14 cellular contexts compared by ENCODE assay signal in genomic region chrX:42754129-42754528, GRCh38. TPM values are rescaled to one million over a fixed set of nuclear protein-coding genes. Genes with fewer than 3 reads are reported as not detected.
DNase-seq lines count a peak whose midpoint lies in the region; ATAC-seq and TF ChIP-seq lines count a peak whose summit lies in the region.
"Had no signal": no experiment of that assay in that cellular context is flagged by ENCODE, and none has a peak within 500 bp of the region (broad histone marks: within the 10 kb centered on the region; RNA-seq: fewer than 3 reads in every experiment).

No MANE protein-coding gene starts in this region.

- POLR2A ChIA-PET in WTC11 (lab: Charles Lee): no interaction called here

- DNase-seq in HuH-7 (ENCODE audit: low spot score) (peak; percentile 12), hepatocyte (ENCODE audit: low spot score) (peak; percentile 46), nephron progenitor cell (no peak), WTC11 (ENCODE audit: low spot score) (no peak)
- DNase-seq: CD8-positive, alpha-beta memory T cell; HCEC 1CT; HFFc6 had no signal

- H3K27me3 ChIP-seq in hepatocyte: no peaks in the 10 kb centered on the region

- no peak overlapping the region for H3K4me3 ChIP-seq in hepatocyte
- H3K4me3 ChIP-seq: A549, BLaER1 had no signal

- no peaks in the 10 kb centered on the region for H3K9me2 ChIP-seq in hepatocyte (replicated peaks; ENCODE audit: insufficient read depth)

- H3K79me2 ChIP-seq in hepatocyte: no peaks in the 10 kb centered on the region

- H3K27ac Mint-ChIP-seq in nephron progenitor cell (peak overlapping the region; percentile 91), WTC11 (no peak overlapping the region)
- H3K27ac Mint-ChIP-seq: HFFc6 had no signal

- no peaks in the 10 kb centered on the region for H3K9me3 ChIP-seq in hepatocyte (ENCODE audit: low read depth)
- H3K9me3 ChIP-seq: A549, BLaER1 had no signal

- ATAC-seq in GM21825 (IDR thresholded peaks at IDR 0.05; ENCODE audit: unreplicated experiment): no peak
- no peak for ATAC-seq in WTC11
- ATAC-seq in GM21723 (IDR thresholded peaks at IDR 0.05; ENCODE audit: unreplicated experiment): no peak
- ATAC-seq: A549 had no signal

- no peaks in the 10 kb centered on the region for H3K36me3 ChIP-seq in hepatocyte (replicated peaks; ENCODE audit: insufficient read depth, low read depth)
- H3K36me3 ChIP-seq: BLaER1 had no signal

- H3K36me3 Mint-ChIP-seq in nephron progenitor cell (ENCODE audit: low read depth): peaks cover 20% of the 10 kb centered on the region
- peaks cover 10% of the 10 kb centered on the region; the same call in 1 of the 2 replicates for H3K36me3 Mint-ChIP-seq in WTC11

- H4K20me1 ChIP-seq in hepatocyte (ENCODE audit: insufficient read depth, poor library complexity, severe bottlenecking): no peaks in the 10 kb centered on the region
- H4K20me1 ChIP-seq: BLaER1 had no signal

- peak overlapping the region; percentile 84 for H3K27ac ChIP-seq in hepatocyte
- H3K27ac ChIP-seq: A549, BLaER1 had no signal

- peaks cover 56% of the 10 kb centered on the region for H3K4me1 Mint-ChIP-seq in nephron progenitor cell
- H3K4me1 Mint-ChIP-seq in WTC11: peaks cover 12% of the 10 kb centered on the region
- H3K4me1 Mint-ChIP-seq: CD8-positive, alpha-beta memory T cell had no signal

- H3K4me1 ChIP-seq in hepatocyte (ENCODE audit: insufficient read depth): peaks cover 34% of the 10 kb centered on the region
- H3K4me1 ChIP-seq: A549, BLaER1 had no signal

- H3K4me3 Mint-ChIP-seq in nephron progenitor cell (no peak overlapping the region), WTC11 (no peak overlapping the region)
- H3K4me3 Mint-ChIP-seq: CD8-positive, alpha-beta memory T cell; HFFc6 had no signal

- 41% methylated on average over 2 of the region's 2 CpGs for WGBS in hepatocyte (ENCODE audit: low lambda C conversion rate, missing lambda C conversion rate)

- no peak overlapping the region for H2AFZ ChIP-seq in hepatocyte

- no peak for TF ChIP-seq CTCF in hepatocyte (IDR thresholded peaks at IDR 0.05; ENCODE audit: poor library complexity)
- no peak for TF ChIP-seq CTCF in nephron progenitor cell (IDR thresholded peaks at IDR 0.05)
- no peak for TF ChIP-seq CTCF in WTC11 (IDR thresholded peaks at IDR 0.05)

- no peak overlapping the region for H3K4me2 ChIP-seq in hepatocyte
- H3K4me2 ChIP-seq: A549, BLaER1 had no signal

- H3K9me3 Mint-ChIP-seq in nephron progenitor cell: peaks cover 40% of the 10 kb centered on the region
- peaks cover 16% of the 10 kb centered on the region for H3K9me3 Mint-ChIP-seq in WTC11
- H3K9me3 Mint-ChIP-seq: CD8-positive, alpha-beta memory T cell had no signal

- CTCF ChIA-PET in WTC11 (lab: Charles Lee): no interaction called here

- H3K27me3 Mint-ChIP-seq in nephron progenitor cell (ENCODE audit: low read depth, poor library complexity) (peaks cover 3% of the 10 kb centered on the region), WTC11 (ENCODE audit: low read depth) (peaks cover 3% of the 10 kb centered on the region)

TF ChIP-seq in WTC11, 78 proteins besides CTCF, POLR2A, EP300 and RAD21:
- TF ChIP-seq FOXJ3 (CRISPR knock-in tag; IDR thresholded peaks at IDR 0.05; ENCODE audit: borderline replicate concordance) (no peak), KAT7 (CRISPR knock-in tag; IDR thresholded peaks at IDR 0.05; ENCODE audit: borderline replicate concordance) (no peak), TEAD4 (CRISPR knock-in tag; IDR thresholded peaks at IDR 0.05) (no peak), ZMAT4 (CRISPR knock-in tag; IDR thresholded peaks at IDR 0.05) (no peak), RORB (CRISPR knock-in tag; IDR thresholded peaks at IDR 0.05) (no peak), OVOL2 (CRISPR knock-in tag; IDR thresholded peaks at IDR 0.05; ENCODE audit: borderline replicate concordance) (no peak), HMGA2 (CRISPR knock-in tag; IDR thresholded peaks at IDR 0.05) (no peak), JAZF1 (CRISPR knock-in tag; IDR thresholded peaks at IDR 0.05) (no peak), PRRX2 (CRISPR knock-in tag; IDR thresholded peaks at IDR 0.05) (no peak), NR3C1 (CRISPR knock-in tag; conservative IDR thresholded peaks at IDR 0.05; ENCODE audit: low read depth) (no peak), ZNF219 (CRISPR knock-in tag; IDR thresholded peaks at IDR 0.05; ENCODE audit: borderline replicate concordance) (no peak), ZNF263 (CRISPR knock-in tag; IDR thresholded peaks at IDR 0.05; ENCODE audit: low read depth) (no peak), ZNF416 (CRISPR knock-in tag; IDR thresholded peaks at IDR 0.05) (no peak), EMX1 (CRISPR knock-in tag; IDR thresholded peaks at IDR 0.05) (no peak), ZNF396 (CRISPR knock-in tag; IDR thresholded peaks at IDR 0.05; ENCODE audit: borderline replicate concordance) (no peak), STAT6 (CRISPR knock-in tag; conservative IDR thresholded peaks at IDR 0.05; ENCODE audit: low read depth) (no peak), TP53 (CRISPR knock-in tag; IDR thresholded peaks at IDR 0.05) (no peak), NR2C2 (CRISPR knock-in tag; IDR thresholded peaks at IDR 0.05) (no peak)
- TF ChIP-seq, protein P1, sequence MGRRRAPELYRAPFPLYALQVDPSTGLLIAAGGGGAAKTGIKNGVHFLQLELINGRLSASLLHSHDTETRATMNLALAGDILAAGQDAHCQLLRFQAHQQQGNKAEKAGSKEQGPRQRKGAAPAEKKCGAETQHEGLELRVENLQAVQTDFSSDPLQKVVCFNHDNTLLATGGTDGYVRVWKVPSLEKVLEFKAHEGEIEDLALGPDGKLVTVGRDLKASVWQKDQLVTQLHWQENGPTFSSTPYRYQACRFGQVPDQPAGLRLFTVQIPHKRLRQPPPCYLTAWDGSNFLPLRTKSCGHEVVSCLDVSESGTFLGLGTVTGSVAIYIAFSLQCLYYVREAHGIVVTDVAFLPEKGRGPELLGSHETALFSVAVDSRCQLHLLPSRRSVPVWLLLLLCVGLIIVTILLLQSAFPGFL (CRISPR knock-in tag; IDR thresholded peaks at IDR 0.05; ENCODE audit: borderline replicate concordance): no peak
- TF ChIP-seq, protein P2, sequence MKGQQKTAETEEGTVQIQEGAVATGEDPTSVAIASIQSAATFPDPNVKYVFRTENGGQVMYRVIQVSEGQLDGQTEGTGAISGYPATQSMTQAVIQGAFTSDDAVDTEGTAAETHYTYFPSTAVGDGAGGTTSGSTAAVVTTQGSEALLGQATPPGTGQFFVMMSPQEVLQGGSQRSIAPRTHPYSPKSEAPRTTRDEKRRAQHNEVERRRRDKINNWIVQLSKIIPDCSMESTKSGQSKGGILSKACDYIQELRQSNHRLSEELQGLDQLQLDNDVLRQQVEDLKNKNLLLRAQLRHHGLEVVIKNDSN (CRISPR knock-in tag; IDR thresholded peaks at IDR 0.05): no peak

RNA-seq across cellular contexts. Expression of gene PPP1R2C, which starts 23.8 kb away (rescaled TPM):
- total RNA-seq in hepatocyte (not detected in 2 replicates), WTC11 (2021) (not detected in 3 replicates)
- not detected in 2 replicates for polyA plus RNA-seq in hepatocyte
- total RNA-seq: CD8-positive, alpha-beta memory T cell; Daoy; H4; HFFc6; HT1080 had no signal
- polyA plus RNA-seq: A549 had no signal

Comparison
In these comparisons a context has a peak if more than half of its experiments do, and no peak if none do; other contexts are left out.
1. DNase-seq: peak in HuH-7 (single experiment) and hepatocyte (single experiment); none in nephron progenitor cell (single experiment) and WTC11 (single experiment).